31 cellular contexts compared by ENCODE assay signal in the genomic region with DNA sequence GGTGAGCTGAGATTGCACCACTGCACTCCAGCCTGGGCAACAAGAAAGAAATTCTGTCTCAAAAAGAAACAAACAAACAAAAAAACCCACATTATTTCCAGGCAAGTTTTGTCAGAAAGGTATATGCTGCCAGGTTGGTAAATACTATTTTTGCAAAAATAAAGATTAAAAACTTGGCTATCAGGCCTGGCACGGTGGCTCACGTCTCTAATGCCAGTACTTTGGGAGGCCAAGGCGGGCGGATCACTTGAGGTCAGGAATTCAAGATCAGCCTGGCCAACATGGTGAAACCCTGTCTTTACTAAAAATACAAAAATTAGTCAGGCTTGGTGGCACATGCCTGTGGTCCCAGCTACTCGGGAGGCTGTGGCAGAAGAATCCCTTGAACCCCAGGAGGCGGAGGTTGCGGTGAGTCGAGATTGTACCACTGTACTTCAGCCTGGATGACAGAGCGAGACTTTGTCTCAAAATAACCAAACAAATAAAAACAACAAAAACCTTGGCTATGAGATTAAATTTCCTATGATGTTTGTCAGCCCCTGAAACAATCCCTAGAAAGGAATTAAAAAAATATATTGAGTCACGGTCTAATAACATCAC. TPM values are rescaled to one million over a fixed set of nuclear protein-coding genes. Genes with fewer than 3 reads are reported as not detected.
"Had no signal": no experiment of that assay in that cellular context is flagged by ENCODE, and none has a peak within 500 bp of the region (broad histone marks: within the 10 kb centered on the region; RNA-seq: fewer than 3 reads in every experiment).

No MANE protein-coding gene starts in this region.

- H3K9me3 Mint-ChIP-seq: activated CD4-positive, alpha-beta memory T cell treated with anti-CD3 and anti-CD28 coated beads for 36 hours; activated CD4-positive, alpha-beta T cell treated with anti-CD3 and anti-CD28 coated beads, Interleukin-2, amount 10 ng/mL, durations not matched to agents 24 days and 14 days; activated naive CD4-positive, alpha-beta T cell treated with anti-CD3 and anti-CD28 coated beads, Interleukin-2, amount 10 ng/mL, durations not matched to agents 7 days and 5 days; activated naive CD4-positive, alpha-beta T cell treated with anti-CD3 and anti-CD28 coated beads, Interleukin-2, amount 50 U/mL, for 72 hours; activated naive CD8-positive, alpha-beta T cell treated with anti-CD3 and anti-CD28 coated beads, Interleukin-2, amount 10 ng/mL, durations not matched to agents 7 days and 5 days; activated T-cell treated with anti-CD3 and anti-CD28 coated beads, Interleukin-2, amount 50 U/mL, for 24 hours; activated T-cell treated with anti-CD3 and anti-CD28 coated beads, Interleukin-2, amount 50 U/mL, for 72 hours; central memory CD8-positive, alpha-beta T cell; dendritic cell treated with granulocyte-macrophage colony-stimulating factor and Interleukin-4, amounts not matched to agents 40 ng/mL and 50 ng/mL, for 4 days; effector memory CD8-positive, alpha-beta T cell had no signal

- H3K27me3 ChIP-seq: ascending aorta, brain microvascular endothelial cell, esophagus muscularis mucosa, foreskin keratinocyte, gastrocnemius medialis had no signal

- H3K27ac Mint-ChIP-seq: activated CD4-positive, alpha-beta memory T cell treated with anti-CD3 and anti-CD28 coated beads for 36 hours; activated CD4-positive, alpha-beta T cell treated with anti-CD3 and anti-CD28 coated beads for 36 hours; activated CD4-positive, alpha-beta T cell treated with anti-CD3 and anti-CD28 coated beads, Interleukin-2, amount 10 ng/mL, durations not matched to agents 24 days and 14 days; activated naive CD4-positive, alpha-beta T cell treated with anti-CD3 and anti-CD28 coated beads, Interleukin-2, amount 10 ng/mL, durations not matched to agents 7 days and 5 days; activated naive CD4-positive, alpha-beta T cell treated with anti-CD3 and anti-CD28 coated beads, Interleukin-2, amount 50 U/mL, for 72 hours; activated naive CD8-positive, alpha-beta T cell treated with anti-CD3 and anti-CD28 coated beads, Interleukin-2, amount 10 ng/mL, durations not matched to agents 7 days and 5 days; activated T-cell treated with anti-CD3 and anti-CD28 coated beads, Interleukin-2, amount 50 U/mL, for 24 hours; activated T-cell treated with anti-CD3 and anti-CD28 coated beads, Interleukin-2, amount 50 U/mL, for 72 hours; dendritic cell treated with granulocyte-macrophage colony-stimulating factor and Interleukin-4, amounts not matched to agents 40 ng/mL and 50 ng/mL, for 4 days; effector memory CD8-positive, alpha-beta T cell had no signal

- H3K4me3 ChIP-seq: ascending aorta, coronary artery, esophagus muscularis mucosa, gastrocnemius medialis had no signal

- H3K4me1 ChIP-seq: ascending aorta, esophagus muscularis mucosa, foreskin keratinocyte, gastrocnemius medialis had no signal

- ATAC-seq: activated CD4-positive, alpha-beta T cell treated with anti-CD3 and anti-CD28 coated beads for 36 hours; activated naive CD4-positive, alpha-beta T cell treated with anti-CD3 and anti-CD28 coated beads, Interleukin-2, amount 50 U/mL, for 72 hours; activated T-cell treated with anti-CD3 and anti-CD28 coated beads, Interleukin-2, amount 50 U/mL, for 72 hours; effector memory CD8-positive, alpha-beta T cell; foreskin keratinocyte; gastrocnemius medialis had no signal

- H3K36me3 ChIP-seq: ascending aorta, brain microvascular endothelial cell, esophagus muscularis mucosa, gastrocnemius medialis had no signal

- DNase-seq: activated CD4-positive, alpha-beta memory T cell treated with anti-CD3 and anti-CD28 coated beads for 36 hours; activated CD4-positive, alpha-beta T cell treated with anti-CD3 and anti-CD28 coated beads for 36 hours; activated CD4-positive, alpha-beta T cell treated with anti-CD3 and anti-CD28 coated beads, Interleukin-2, amount 10 ng/mL, durations not matched to agents 24 days and 14 days; activated CD4-positive, CD25-positive, alpha-beta regulatory T cell; activated CD4-positive, CD25-positive, alpha-beta regulatory T cell treated with anti-CD3 and anti-CD28 coated beads, Interleukin-2, amount 50 U/mL, for 72 hours; activated CD8-positive, alpha-beta memory T cell treated with anti-CD3 and anti-CD28 coated beads, Interleukin-2, amount 50 U/mL, for 48 hours; activated gamma-delta T cell; activated naive CD4-positive, alpha-beta T cell; activated naive CD4-positive, alpha-beta T cell treated with anti-CD3 and anti-CD28 coated beads, Interleukin-2, amount 10 ng/mL, durations not matched to agents 7 days and 5 days; activated naive CD8-positive, alpha-beta T cell treated with anti-CD3 and anti-CD28 coated beads, Interleukin-2, amount 10 ng/mL, durations not matched to agents 7 days and 5 days; activated T-cell treated with anti-CD3 and anti-CD28 coated beads for 4 hours; activated T-cell treated with anti-CD3 and anti-CD28 coated beads, Interleukin-2, amount 50 U/mL, for 24 hours; activated T-cell treated with anti-CD3 and anti-CD28 coated beads, Interleukin-2, amount 50 U/mL, for 72 hours; brain microvascular endothelial cell; effector CD4-positive, alpha-beta T cell; effector memory CD8-positive, alpha-beta T cell; erythroblast; foreskin keratinocyte; gastrocnemius medialis; glutamatergic neuron; T-helper 2 cell had no signal

- H3K27ac ChIP-seq: ascending aorta, brain microvascular endothelial cell, coronary artery, esophagus muscularis mucosa, foreskin keratinocyte, gastrocnemius medialis had no signal

- H3K36me3 Mint-ChIP-seq: activated CD4-positive, alpha-beta memory T cell treated with anti-CD3 and anti-CD28 coated beads for 36 hours; activated naive CD4-positive, alpha-beta T cell treated with anti-CD3 and anti-CD28 coated beads, Interleukin-2, amount 10 ng/mL, durations not matched to agents 7 days and 5 days; activated naive CD4-positive, alpha-beta T cell treated with anti-CD3 and anti-CD28 coated beads, Interleukin-2, amount 50 U/mL, for 72 hours; activated naive CD8-positive, alpha-beta T cell treated with anti-CD3 and anti-CD28 coated beads, Interleukin-2, amount 10 ng/mL, durations not matched to agents 7 days and 5 days had no signal

- H3K4me1 Mint-ChIP-seq: activated CD4-positive, alpha-beta T cell treated with anti-CD3 and anti-CD28 coated beads for 36 hours; activated CD4-positive, alpha-beta T cell treated with anti-CD3 and anti-CD28 coated beads, Interleukin-2, amount 10 ng/mL, durations not matched to agents 24 days and 14 days; activated naive CD4-positive, alpha-beta T cell treated with anti-CD3 and anti-CD28 coated beads, Interleukin-2, amount 10 ng/mL, durations not matched to agents 7 days and 5 days; activated naive CD8-positive, alpha-beta T cell treated with anti-CD3 and anti-CD28 coated beads, Interleukin-2, amount 10 ng/mL, durations not matched to agents 7 days and 5 days; central memory CD8-positive, alpha-beta T cell had no signal

- H3K9me3 ChIP-seq: ascending aorta, esophagus muscularis mucosa, gastrocnemius medialis had no signal

- H3K4me3 Mint-ChIP-seq: activated CD4-positive, alpha-beta memory T cell treated with anti-CD3 and anti-CD28 coated beads for 36 hours; activated CD4-positive, alpha-beta T cell treated with anti-CD3 and anti-CD28 coated beads for 36 hours; activated CD4-positive, alpha-beta T cell treated with anti-CD3 and anti-CD28 coated beads, Interleukin-2, amount 10 ng/mL, durations not matched to agents 24 days and 14 days; activated naive CD4-positive, alpha-beta T cell treated with anti-CD3 and anti-CD28 coated beads, Interleukin-2, amount 10 ng/mL, durations not matched to agents 7 days and 5 days; activated naive CD8-positive, alpha-beta T cell treated with anti-CD3 and anti-CD28 coated beads, Interleukin-2, amount 10 ng/mL, durations not matched to agents 7 days and 5 days; activated T-cell treated with anti-CD3 and anti-CD28 coated beads, Interleukin-2, amount 50 U/mL, for 24 hours; activated T-cell treated with anti-CD3 and anti-CD28 coated beads, Interleukin-2, amount 50 U/mL, for 72 hours; central memory CD8-positive, alpha-beta T cell; dendritic cell treated with granulocyte-macrophage colony-stimulating factor and Interleukin-4, amounts not matched to agents 40 ng/mL and 50 ng/mL, for 4 days; effector memory CD8-positive, alpha-beta T cell had no signal

RNA-seq across cellular contexts. Expression of gene AGXT2, which starts 22.7 kb away (rescaled TPM):
- total RNA-seq: activated CD4-positive, alpha-beta memory T cell treated with anti-CD3 and anti-CD28 coated beads for 36 hours; activated CD4-positive, alpha-beta T cell treated with anti-CD3 and anti-CD28 coated beads for 36 hours; activated CD4-positive, alpha-beta T cell treated with anti-CD3 and anti-CD28 coated beads, Interleukin-2, amount 10 ng/mL, durations not matched to agents 24 days and 14 days; activated naive CD4-positive, alpha-beta T cell treated with anti-CD3 and anti-CD28 coated beads, Interleukin-2, amount 50 U/mL, for 72 hours; activated naive CD8-positive, alpha-beta T cell treated with anti-CD3 and anti-CD28 coated beads, Interleukin-2, amount 10 ng/mL, durations not matched to agents 7 days and 5 days; activated T-cell treated with anti-CD3 and anti-CD28 coated beads, Interleukin-2, amount 50 U/mL, for 72 hours; ascending aorta; bronchial epithelial cell; cardiac septum; cerebellum; esophagus muscularis mucosa; foreskin keratinocyte; T-helper 1 cell treated with Interleukin-12 subunit alpha and Interleukin-12 subunit beta and Interleukin-4 antibody, amounts not matched to agents 30 ng/mL and 1 ng/mL, for 36 hours had no signal
